ENCODE assay signal across 2 cellular contexts in the genomic region with DNA sequence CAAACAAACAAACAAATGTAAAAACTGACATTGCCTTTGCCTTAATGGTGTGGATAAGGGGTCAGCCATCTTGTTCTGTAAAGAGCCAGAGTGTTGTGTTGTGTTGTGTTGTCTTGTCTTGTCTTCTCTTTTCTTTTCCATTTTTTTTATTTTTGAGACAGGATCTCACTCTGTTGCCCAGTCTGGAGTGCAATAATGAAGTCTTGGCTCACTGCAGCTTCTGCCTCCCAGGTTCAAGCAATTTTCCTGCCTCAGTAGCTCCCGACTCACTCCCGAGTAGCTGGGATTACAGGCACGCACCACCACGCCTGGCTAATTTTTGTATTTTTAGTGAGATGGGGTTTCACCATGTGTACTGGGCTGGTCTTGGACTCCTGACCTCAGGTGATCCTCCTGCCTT.
TF ChIP-seq lines count a peak whose summit lies in the region.

No MANE protein-coding gene starts in this region.

TF ChIP-seq in HEK293, 187 proteins besides CTCF, POLR2A, EP300 and RAD21:
- TF ChIP-seq ZNF121 (tag by site-specific recombination; IDR thresholded peaks at IDR 0.05) (peak; percentile 57; the same call in 1 of the 2 replicates), MYNN (tag by site-specific recombination; IDR thresholded peaks at IDR 0.05; ENCODE audit: borderline replicate concordance) (no peak)

TF ChIP-seq in K562, 482 proteins besides CTCF, POLR2A, EP300 and RAD21:
- TF ChIP-seq ZNF121 (CRISPR knock-in tag; conservative IDR thresholded peaks at IDR 0.05) (peak; percentile 67), ZNF311 (CRISPR knock-in tag; IDR thresholded peaks at IDR 0.05) (no peak), ZNF766 (CRISPR knock-in tag; conservative IDR thresholded peaks at IDR 0.05) (no peak), MCM3 (IDR thresholded peaks at IDR 0.05) (no peak)
TF ChIP-seq in K562: peak in this region for 1.
